ENCODE assay signal across 8 cellular contexts in the genomic region with DNA sequence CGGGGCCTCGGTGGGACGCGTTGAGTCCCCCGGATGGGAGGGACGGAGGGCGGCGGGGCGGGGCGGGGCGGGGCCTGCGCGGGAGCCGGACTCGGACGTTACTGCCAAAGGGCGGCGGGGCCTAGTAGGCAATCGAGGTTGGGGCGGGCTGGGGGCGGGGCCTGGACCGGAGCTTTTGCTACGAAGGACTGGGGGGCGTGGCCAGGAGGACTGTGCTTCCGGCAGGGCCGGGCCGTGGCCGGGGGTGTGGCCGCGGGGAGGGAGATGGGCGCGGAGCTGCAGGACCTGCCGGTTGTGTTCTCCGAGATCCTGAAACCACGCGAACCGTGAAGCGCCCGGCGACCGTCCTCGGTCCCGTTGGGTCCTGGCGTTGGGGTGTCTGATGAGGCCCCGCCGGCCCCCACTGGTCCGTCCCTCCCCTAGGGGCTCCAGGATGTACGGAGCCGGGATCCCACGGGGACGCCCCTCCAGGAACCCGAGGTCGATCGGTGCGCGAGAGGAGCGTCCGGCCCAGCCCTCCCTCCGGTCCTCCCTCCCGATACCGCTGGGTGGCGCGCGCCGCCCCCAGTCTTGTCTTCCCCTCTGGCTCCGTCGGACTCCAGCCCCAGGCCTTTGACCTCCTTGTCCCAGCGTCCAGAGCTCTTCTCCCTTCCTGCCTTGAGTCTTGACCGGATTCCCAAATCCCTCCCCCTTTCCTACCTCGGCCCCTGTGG. TPM values are rescaled to one million over a fixed set of nuclear protein-coding genes. Genes with fewer than 3 reads are reported as not detected.
DNase-seq lines count a peak whose midpoint lies in the region; ATAC-seq and TF ChIP-seq lines count a peak whose summit lies in the region.

No MANE protein-coding gene starts in this region.

- intact Hi-C loops in PC-9 (cut with micrococcal nuclease; ENCODE audit: unreplicated experiment) = loop anchor here (2.0 kb wide), 1 partner anchor 48 kb away; the partner anchor contains the start of gene GSTP1
- intact Hi-C loops in naive thymus-derived CD4-positive, alpha-beta T cell (cut with micrococcal nuclease) = loop anchor here (1.0 to 5.0 kb wide), 10 partner anchors 10 to 277 kb away; partner anchors contain the start of genes NDUFV1 (in 2 of the 2), ACY3 (in 1 of the 2), AIP (in 1 of the 2) and CDK2AP2 (in 1 of the 2)

- no peaks in the 10 kb centered on the region for H3K79me2 ChIP-seq in KMS-11 (ENCODE audit: insufficient read depth, low read depth)
- H3K79me2 ChIP-seq in PC-9 (ENCODE audit: low read depth) = no peaks in the 10 kb centered on the region
- no peaks in the 10 kb centered on the region for H3K79me2 ChIP-seq in fibroblast of lung (ENCODE audit: control insufficient read depth, insufficient read depth, low read length)

- H3K27me3 ChIP-seq in KMS-11 (ENCODE audit: insufficient read depth, low read depth) = no peaks in the 10 kb centered on the region
- H3K27me3 ChIP-seq in PC-9 (ENCODE audit: insufficient read depth, low read depth) = no peaks in the 10 kb centered on the region
- H3K27me3 ChIP-seq in fibroblast of lung (ENCODE audit: control insufficient read depth, insufficient read depth, low read length) = no peaks in the 10 kb centered on the region
- no peaks in the 10 kb centered on the region for H3K27me3 ChIP-seq in naive thymus-derived CD4-positive, alpha-beta T cell (ENCODE audit: control insufficient read depth in 2 of 2, insufficient read depth in 2 of 2, low read length in 2 of 2)

- H3K9ac ChIP-seq in KMS-11 (peak overlapping the region; percentile 48; the same call in 1 of the 2 replicates), fibroblast of lung (ENCODE audit: insufficient read depth, low read length) (peak overlapping the region; percentile 82)

- H3K4me1 Mint-ChIP-seq in activated T-cell treated with anti-CD3 and anti-CD28 coated beads, Interleukin-2, amount 50 U/mL, for 72 hours (ENCODE audit: low read depth) = peaks cover 12% of the 10 kb centered on the region
- peaks cover 5 to 15% (median 7%) of the 10 kb centered on the region in 7 donors for H3K4me1 Mint-ChIP-seq in naive thymus-derived CD4-positive, alpha-beta T cell

- no peaks in the 10 kb centered on the region for H3K27me3 Mint-ChIP-seq in activated T-cell treated with anti-CD3 and anti-CD28 coated beads, Interleukin-2, amount 50 U/mL, for 72 hours (ENCODE audit: low read depth)
- no peaks in the 10 kb centered on the region for H3K27me3 Mint-ChIP-seq in naive thymus-derived CD4-positive, alpha-beta T cell

- DNase-seq in EH (ENCODE audit: low read depth) (peak; percentile 98), PC-9 (peak; percentile 93 to 100), fibroblast of lung (ENCODE audit: low read depth in 2 of 2) (peak; percentile 93 to 97)
- peak; percentile 99 for DNase-seq in activated T-cell treated with anti-CD3 and anti-CD28 coated beads, Interleukin-2, amount 50 U/mL, for 72 hours
- peak in 8 of 9 donors; percentile 40 to 97 (median 86) for DNase-seq in naive thymus-derived CD4-positive, alpha-beta T cell
- peak; percentile 98 for DNase-seq in stimulated activated naive CD8-positive, alpha-beta T cell treated with anti-CD3 and anti-CD28 coated beads, Interleukin-15, Interleukin-2, amounts not matched to agents 100 U/mL and 50 U/mL, for 24 hours

- peaks cover 3% of the 10 kb centered on the region; the same call in 1 of the 2 replicates for H3F3A ChIP-seq in PC-9 (ENCODE audit: insufficient read depth, low read depth)

- CTCF ChIA-PET in PC-9 (lab: Charles Lee) = interaction anchor here (0.6 to 1.7 kb wide), 7 partner anchors 15 to 1299 kb away, joined by 3 to 8 read pairs (median 5); partner anchors contain the start of gene TBC1D10C
- CTCF ChIA-PET in naive thymus-derived CD4-positive, alpha-beta T cell (lab: Charles Lee) = interaction anchor here (0.6 to 2.5 kb wide), 13 partner anchors 16 to 502 kb away, joined by 3 to 9 read pairs (median 5); partner anchors contain the start of gene ACY3

- H3K4me1 ChIP-seq in KMS-11 (ENCODE audit: low read depth, poor library complexity, severe bottlenecking) (peaks cover 16% of the 10 kb centered on the region), PC-9 (replicated peaks; ENCODE audit: insufficient read depth) (peaks cover 8% of the 10 kb centered on the region), fibroblast of lung (ENCODE audit: control insufficient read depth, extremely low read depth, insufficient read depth, low read length) (peaks cover 3% of the 10 kb centered on the region)
- peaks cover 8 to 9% of the 10 kb centered on the region in 2 donors for H3K4me1 ChIP-seq in naive thymus-derived CD4-positive, alpha-beta T cell (ENCODE audit: control insufficient read depth in 2 of 2, insufficient read depth in 2 of 2, low read length in 2 of 2)

- H3K27ac Mint-ChIP-seq in activated T-cell treated with anti-CD3 and anti-CD28 coated beads, Interleukin-2, amount 50 U/mL, for 72 hours = peak overlapping the region; percentile 42
- H3K27ac Mint-ChIP-seq in naive thymus-derived CD4-positive, alpha-beta T cell = peak overlapping the region; percentile 74 to 96 (median 89)

- peak; percentile 66 for ATAC-seq in GM21786 (IDR thresholded peaks at IDR 0.05; ENCODE audit: unreplicated experiment)
- ATAC-seq in activated T-cell treated with anti-CD3 and anti-CD28 coated beads, Interleukin-2, amount 50 U/mL, for 72 hours (replicated peaks in 1 of 2) = peak; percentile 77 to 80
- peak; percentile 87 for ATAC-seq in naive thymus-derived CD4-positive, alpha-beta T cell
- ATAC-seq in stimulated activated naive CD8-positive, alpha-beta T cell treated with anti-CD3 and anti-CD28 coated beads, Interleukin-15, Interleukin-2, amounts not matched to agents 100 U/mL and 50 U/mL, for 24 hours = peak; percentile 79

- H3K4me3 ChIP-seq in KMS-11 (IDR thresholded peaks at IDR 0.05; ENCODE audit: insufficient read depth, low read depth, low read length) (no peak overlapping the region), PC-9 (peak overlapping the region; percentile 87), fibroblast of lung (replicated peaks in 1 of 4; ENCODE audit: control extremely low read depth in 1 of 4, insufficient read depth in 1 of 4, low read depth in 3 of 4, low read length in 4 of 4) (peak overlapping the region; percentile 49 to 77 (median 71))
- H3K4me3 ChIP-seq in naive thymus-derived CD4-positive, alpha-beta T cell (ENCODE audit: low read length) = peak overlapping the region; percentile 84

- BruUV-seq in PC-9 (replicated peaks; lab: Mats Ljungman, UMichigan) = TSS peak; percentile 90

- TF ChIP-seq CTCF in KMS-11 (conservative IDR thresholded peaks at IDR 0.05; ENCODE audit: low read depth, low read length) (peak; percentile 73), PC-9 (conservative IDR thresholded peaks at IDR 0.05) (peak; percentile 93), fibroblast of lung (conservative IDR thresholded peaks at IDR 0.05 in 1 of 2, IDR thresholded peaks at IDR 0.05 in 1 of 2; ENCODE audit: low read depth in 1 of 2, low read length in 2 of 2) (peak; percentile 54 to 61)

- H2AFZ ChIP-seq in KMS-11 (ENCODE audit: low read depth) (peak overlapping the region; percentile 92), PC-9 (peak overlapping the region; percentile 96), fibroblast of lung (ENCODE audit: low read length) (peak overlapping the region; percentile 71)

- no peaks in the 10 kb centered on the region for H3K9me3 ChIP-seq in PC-9 (ENCODE audit: insufficient read depth, low read depth)
- H3K9me3 ChIP-seq in fibroblast of lung (ENCODE audit: control insufficient read depth, insufficient read depth, low read depth, low read length) = no peaks in the 10 kb centered on the region
- no peaks in the 10 kb centered on the region for H3K9me3 ChIP-seq in naive thymus-derived CD4-positive, alpha-beta T cell (ENCODE audit: control insufficient read depth in 2 of 3, low read length in 3 of 3)

- H3K9me3 Mint-ChIP-seq in activated T-cell treated with anti-CD3 and anti-CD28 coated beads, Interleukin-2, amount 50 U/mL, for 72 hours = no peaks in the 10 kb centered on the region
- no peaks in the 10 kb centered on the region for H3K9me3 Mint-ChIP-seq in naive thymus-derived CD4-positive, alpha-beta T cell

- H3K9me2 ChIP-seq in PC-9 (ENCODE audit: insufficient read depth) = no peaks in the 10 kb centered on the region

- H3K4me2 ChIP-seq in KMS-11 (peak overlapping the region; percentile 99), PC-9 (peak overlapping the region; percentile 92), fibroblast of lung (ENCODE audit: extremely low read depth, insufficient read depth, low read length) (peak overlapping the region; percentile 69)

- no peaks in the 10 kb centered on the region for H3K36me3 Mint-ChIP-seq in activated T-cell treated with anti-CD3 and anti-CD28 coated beads, Interleukin-2, amount 50 U/mL, for 72 hours (ENCODE audit: insufficient read depth in 2 of 2)
- no peaks in the 10 kb centered on the region for H3K36me3 Mint-ChIP-seq in naive thymus-derived CD4-positive, alpha-beta T cell

- POLR2A ChIA-PET in PC-9 (lab: Charles Lee; ENCODE audit: unreplicated experiment) = interaction anchor here (0.6 to 1.0 kb wide), 5 partner anchors 16 to 390 kb away, joined by 3 to 9 read pairs (median 5); partner anchors contain the start of genes PPP1CA and TMEM134
- POLR2A ChIA-PET in naive thymus-derived CD4-positive, alpha-beta T cell (lab: Charles Lee) = interaction anchor here (0.6 to 3.0 kb wide), 14 partner anchors 8 to 1014 kb away, joined by 3 to 27 read pairs (median 4); partner anchors contain the start of genes ACY3, GSTP1, KDM2A and POLD4

- peak overlapping the region; percentile 88 to 89 for H3K4me3 Mint-ChIP-seq in activated T-cell treated with anti-CD3 and anti-CD28 coated beads, Interleukin-2, amount 50 U/mL, for 72 hours
- H3K4me3 Mint-ChIP-seq in naive thymus-derived CD4-positive, alpha-beta T cell = peak overlapping the region; percentile 84 to 94 (median 89)

- H4K20me1 ChIP-seq in KMS-11 (ENCODE audit: insufficient read depth) (no peaks in the 10 kb centered on the region), PC-9 (ENCODE audit: insufficient read depth) (no peaks in the 10 kb centered on the region), fibroblast of lung (ENCODE audit: control insufficient read depth, extremely low read depth, insufficient read depth, low read length) (no peaks in the 10 kb centered on the region)

- H3K27ac ChIP-seq in KMS-11 = peak overlapping the region; percentile 64
- H3K27ac ChIP-seq in PC-9 = peak overlapping the region; percentile 50
- peak overlapping the region; percentile 87 for H3K27ac ChIP-seq in fibroblast of lung (ENCODE audit: insufficient read depth, low read length)
- peak overlapping the region; percentile 85 for H3K27ac ChIP-seq in naive thymus-derived CD4-positive, alpha-beta T cell (ENCODE audit: low read depth, low read length)

- no peaks in the 10 kb centered on the region for H3K36me3 ChIP-seq in KMS-11 (ENCODE audit: insufficient read depth)
- H3K36me3 ChIP-seq in PC-9 (ENCODE audit: low read depth) = no peaks in the 10 kb centered on the region
- H3K36me3 ChIP-seq in fibroblast of lung (ENCODE audit: control insufficient read depth, insufficient read depth, low read length) = no peaks in the 10 kb centered on the region
- no peaks in the 10 kb centered on the region for H3K36me3 ChIP-seq in naive thymus-derived CD4-positive, alpha-beta T cell (ENCODE audit: control insufficient read depth in 2 of 3, insufficient read depth in 3 of 3, low read length in 3 of 3)

RNA-seq across cellular contexts. Expression of gene NUDT8, which starts 0.6 kb away (rescaled TPM):
- total RNA-seq in PC-9 (2021) (25.5 and 33.3 TPM in 2 replicates), fibroblast of lung (4.1 and 5.0 TPM in 2 replicates)
- total RNA-seq in activated T-cell treated with anti-CD3 and anti-CD28 coated beads, Interleukin-2, amount 50 U/mL, for 72 hours = 10 to 100 TPM; 19.6 to 24.6 TPM
- polyA plus RNA-seq in fibroblast of lung = 0.90 and 1.6 TPM in 2 replicates
- 5.5 and 9.4 TPM in 2 replicates for polyA plus RNA-seq in fibroblast of lung (2012)
- polyA minus RNA-seq in fibroblast of lung (ENCODE audit: low replicate concordance) = 6.0 TPM in 2 replicates
- 10 to 100 TPM in 1 of 5 experiments, 1 to 10 TPM in 4; 3.1 to 10.4 (median 4.0) TPM for total RNA-seq in naive thymus-derived CD4-positive, alpha-beta T cell
- 1 to 10 TPM; 3.3 to 3.7 TPM for polyA plus RNA-seq in naive thymus-derived CD4-positive, alpha-beta T cell

RNA-seq across cellular contexts. Expression of gene TBX10, which starts 9.2 kb away (rescaled TPM):
- total RNA-seq in PC-9 (2021) = not detected in 2 replicates
- total RNA-seq in activated T-cell treated with anti-CD3 and anti-CD28 coated beads, Interleukin-2, amount 50 U/mL, for 72 hours = not detected
- not detected in 2 replicates for total RNA-seq in fibroblast of lung
- polyA plus RNA-seq in fibroblast of lung = not detected in 2 replicates
- polyA plus RNA-seq in fibroblast of lung (2012) = not detected in 2 replicates
- polyA minus RNA-seq in fibroblast of lung (ENCODE audit: low replicate concordance) = not detected in 2 replicates
- not detected for total RNA-seq in naive thymus-derived CD4-positive, alpha-beta T cell
- not detected for polyA plus RNA-seq in naive thymus-derived CD4-positive, alpha-beta T cell

RNA-seq across cellular contexts. Expression of gene ACY3, which starts 20.1 kb away (rescaled TPM):
- total RNA-seq in PC-9 (2021) (0.81 TPM in 1 of 2 replicates, not detected in the other), fibroblast of lung (not detected in 2 replicates)
- under 1 TPM; 0.30 to 0.31 TPM for total RNA-seq in activated T-cell treated with anti-CD3 and anti-CD28 coated beads, Interleukin-2, amount 50 U/mL, for 72 hours
- polyA plus RNA-seq in fibroblast of lung = 0.07 TPM in 1 of 2 replicates, not detected in the other
- polyA plus RNA-seq in fibroblast of lung (2012) = 0.09 TPM in 1 of 2 replicates, not detected in the other
- 1.0 TPM in 1 of 2 replicates, not detected in the other for polyA minus RNA-seq in fibroblast of lung (ENCODE audit: low replicate concordance)
- total RNA-seq in naive thymus-derived CD4-positive, alpha-beta T cell = under 1 TPM in 3 of 5 experiments, not detected in 2; 0.29 to 0.49 (median 0.42) TPM
- polyA plus RNA-seq in naive thymus-derived CD4-positive, alpha-beta T cell = under 1 TPM in 1 of 2 donors, not detected in 1; 0.57 TPM

RNA-seq across cellular contexts. Expression of gene NDUFV1, which starts 23.6 kb away (rescaled TPM):
- total RNA-seq in PC-9 (2021) (321 and 463 TPM in 2 replicates), fibroblast of lung (153 and 171 TPM in 2 replicates)
- total RNA-seq in activated T-cell treated with anti-CD3 and anti-CD28 coated beads, Interleukin-2, amount 50 U/mL, for 72 hours = 100 to 1,000 TPM; 220 to 244 TPM
- polyA plus RNA-seq in fibroblast of lung = 64.9 and 77.5 TPM in 2 replicates
- 133 and 160 TPM in 2 replicates for polyA plus RNA-seq in fibroblast of lung (2012)
- polyA minus RNA-seq in fibroblast of lung (ENCODE audit: low replicate concordance) = 110 and 157 TPM in 2 replicates
- 100 to 1,000 TPM; 198 to 253 (median 212) TPM for total RNA-seq in naive thymus-derived CD4-positive, alpha-beta T cell
- 100 to 1,000 TPM; 111 to 113 TPM for polyA plus RNA-seq in naive thymus-derived CD4-positive, alpha-beta T cell

RNA-seq across cellular contexts. Expression of gene ALDH3B2, which starts 44.0 kb away (rescaled TPM):
- total RNA-seq in PC-9 (2021) (4.8 and 9.8 TPM in 2 replicates), fibroblast of lung (not detected in 2 replicates)
- total RNA-seq in activated T-cell treated with anti-CD3 and anti-CD28 coated beads, Interleukin-2, amount 50 U/mL, for 72 hours = not detected
- not detected in 2 replicates for polyA plus RNA-seq in fibroblast of lung
- polyA plus RNA-seq in fibroblast of lung (2012) = not detected in 2 replicates
- polyA minus RNA-seq in fibroblast of lung (ENCODE audit: low replicate concordance) = not detected in 2 replicates
- not detected for total RNA-seq in naive thymus-derived CD4-positive, alpha-beta T cell
- not detected for polyA plus RNA-seq in naive thymus-derived CD4-positive, alpha-beta T cell
